11 cellular contexts compared by ENCODE assay signal in the genomic region with DNA sequence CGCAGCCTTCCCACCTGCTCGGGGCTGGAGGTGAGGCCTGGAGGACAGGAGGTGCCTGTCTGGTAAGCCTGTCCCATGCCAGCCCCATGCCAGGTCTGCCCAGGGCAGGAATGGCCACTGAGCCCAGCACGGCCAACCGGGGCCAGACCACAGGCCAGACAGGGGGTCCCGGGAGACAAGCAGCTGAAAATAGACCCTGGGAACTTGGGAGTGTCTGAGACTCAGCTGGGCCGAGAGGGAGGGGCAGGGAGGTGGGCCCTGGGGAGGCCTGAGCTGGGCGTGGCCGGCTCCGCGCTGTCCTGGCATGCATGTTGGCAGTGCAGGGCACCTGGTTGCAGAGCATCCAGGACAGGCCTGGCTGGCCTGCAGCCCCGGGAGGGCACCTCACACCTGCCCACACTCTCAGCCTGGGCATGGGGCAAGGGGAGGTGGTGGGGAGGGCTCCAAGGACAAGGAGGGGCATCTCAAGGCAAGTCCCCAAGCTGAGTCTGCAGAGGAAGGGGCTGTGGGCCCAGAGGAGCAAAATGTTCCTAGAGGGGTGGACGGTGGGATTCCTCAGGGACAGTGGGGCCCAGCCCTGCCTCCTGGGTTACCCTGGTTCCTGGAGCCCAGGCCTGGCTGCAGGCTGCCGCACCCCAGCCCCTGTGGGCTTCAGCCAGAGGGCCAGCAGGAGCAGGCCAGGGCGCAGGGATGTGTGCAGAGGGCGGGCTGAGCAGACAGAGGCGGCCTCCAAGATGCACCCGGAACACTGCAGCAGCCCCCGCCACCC. TPM values are rescaled to one million over a fixed set of nuclear protein-coding genes. Genes with fewer than 3 reads are reported as not detected.
A peak's percentile ranks its signal among the peaks of the same experiment; 100 is the strongest.
DNase-seq lines count a peak whose midpoint lies in the region; ATAC-seq, FAIRE-seq and TF ChIP-seq lines count a peak whose summit lies in the region.
"Had no signal": no experiment of that assay in that cellular context is flagged by ENCODE, and none has a peak within 500 bp of the region (broad histone marks: within the 10 kb centered on the region; RNA-seq: fewer than 3 reads in every experiment).

No MANE protein-coding gene starts in this region.

- TF ChIP-seq POLR2A in K562 (conservative IDR thresholded peaks at IDR 0.05) = no peak
- no peak for TF ChIP-seq POLR2A in thyroid gland (IDR thresholded peaks at IDR 0.05)

- in situ Hi-C loops in K562 (cut with MboI) = no loop called here

- H3K36me3 ChIP-seq in K562 (ENCODE audit: control insufficient read depth, insufficient read depth, low read length) (no peaks in the 10 kb centered on the region), lung (ENCODE audit: control insufficient read depth in 2 of 2, insufficient read depth in 2 of 2, low read length in 2 of 2) (peaks cover 0 to 8% of the 10 kb centered on the region in 2 donors), thyroid gland (peaks cover 4 to 6% of the 10 kb centered on the region in 2 donors)

- no peak overlapping the region for H2AFZ ChIP-seq in K562 (ENCODE audit: low read depth, low read length)

- H3K27ac ChIP-seq in K562 (ENCODE audit: extremely low read depth, low read depth, low read length) (no peak overlapping the region), lung (ENCODE audit: low read depth in 1 of 2, low read length in 1 of 2) (peak overlapping the region; percentile 86 to 95), thyroid gland (peak overlapping the region; percentile 90 to 97 (median 95))

- WGBS in K562 (ENCODE audit: insufficient coverage, low coverage, missing lambda C conversion rate) = 18% methylated on average over 4 of the region's 18 CpGs
- 69 to 80% methylated on average over 17 to 18 of the region's 18 CpGs for WGBS in lung, 2 donors
- 59 to 61% methylated on average over 5 of the region's 18 CpGs for whole genome bisulfite sequencing in thyroid gland, 2 donors

- no peaks in the 10 kb centered on the region for H3K9me1 ChIP-seq in K562 (ENCODE audit: control insufficient read depth, insufficient read depth, low read length)

- H3K4me3 Mint-ChIP-seq in activated CD4-positive, alpha-beta T cell treated with anti-CD3 and anti-CD28 coated beads, Interleukin-2, amount 10 ng/mL, durations not matched to agents 24 days and 14 days = no peak overlapping the region

- DNase-seq in activated CD4-positive, alpha-beta T cell treated with anti-CD3 and anti-CD28 coated beads, Interleukin-2, amount 10 ng/mL, durations not matched to agents 24 days and 14 days = no peak
- no peak for DNase-seq in activated CD4-positive, alpha-beta T cell treated with anti-CD3 and anti-CD28 coated beads, Interleukin-2, amount 50 U/mL, for 4 hours
- no peak for DNase-seq in K562 (ENCODE audit: extremely low read depth in 1 of 4, low spot score in 3 of 4)
- DNase-seq in lung (ENCODE audit: low spot score) = no peak
- peak; percentile 56 to 67 for DNase-seq in thyroid gland
- no peak for DNase-seq in NCI-H2171 (lab: John Stamatoyannopoulos, UW)
- DNase-seq in frontal cortex (ENCODE audit: low spot score in 2 of 2) = no peak
- DNase-seq: stimulated activated CD4-positive, alpha-beta T cell treated with anti-CD3 and anti-CD28 coated beads, Interleukin-2, amount 100 ng/mL, for 24 hours had no signal

- no peak for FAIRE-seq in K562 (lab: Jason Lieb, UNC)
- FAIRE-seq in frontal cortex (lab: Jason Lieb, UNC) = no peak
- FAIRE-seq: TTC549 had no signal

- no peak overlapping the region; a peak in 2 of 4 replicates for H3K9ac ChIP-seq in K562 (ENCODE audit: insufficient read depth in 1 of 2, low read depth in 2 of 2, low read length in 2 of 2)

- TF ChIP-seq RAD21 in K562 (CRISPR knock-in tag; conservative IDR thresholded peaks at IDR 0.05 in 1 of 2, IDR thresholded peaks at IDR 0.05 in 1 of 2) = no peak

- H3K4me3 ChIP-seq in K562 = no peak overlapping the region
- H3K4me3 ChIP-seq in lung = no peak overlapping the region
- no peak overlapping the region for H3K4me3 ChIP-seq in thyroid gland (replicated peaks in 1 of 3)

- H3K9me3 Mint-ChIP-seq in activated CD4-positive, alpha-beta T cell treated with anti-CD3 and anti-CD28 coated beads, Interleukin-2, amount 10 ng/mL, durations not matched to agents 24 days and 14 days = no peaks in the 10 kb centered on the region

- peaks cover 11% of the 10 kb centered on the region for H3K27me3 Mint-ChIP-seq in activated CD4-positive, alpha-beta T cell treated with anti-CD3 and anti-CD28 coated beads, Interleukin-2, amount 10 ng/mL, durations not matched to agents 24 days and 14 days
- H3K27me3 Mint-ChIP-seq: activated naive CD8-positive, alpha-beta T cell had no signal

- no TSS peak for BruUV-seq in K562 (replicated peaks; lab: Mats Ljungman, UMichigan)

- no peaks in the 10 kb centered on the region for H3K79me2 ChIP-seq in K562 (ENCODE audit: control insufficient read depth, insufficient read depth, low read length)

- peaks cover 12 to 90% of the 10 kb centered on the region in 2 experiments for H3K4me1 ChIP-seq in K562 (replicated peaks in 1 of 2; ENCODE audit: control insufficient read depth in 2 of 2, insufficient read depth in 2 of 2, low read length in 2 of 2)
- peaks cover 11 to 42% of the 10 kb centered on the region in 2 donors for H3K4me1 ChIP-seq in lung (ENCODE audit: control insufficient read depth in 2 of 2, insufficient read depth in 2 of 2, low read length in 2 of 2)
- peaks cover 56 to 85% of the 10 kb centered on the region in 2 donors for H3K4me1 ChIP-seq in thyroid gland

- intact Hi-C loops in activated CD4-positive, alpha-beta T cell treated with anti-CD3 and anti-CD28 coated beads, Interleukin-2, amount 10 ng/mL, durations not matched to agents 24 days and 14 days (cut with micrococcal nuclease) = loop anchor here (2.0 kb wide), 1 partner anchor 73 kb away; no protein-coding TSS in a partner anchor
- intact Hi-C loops in K562 (cut with micrococcal nuclease) (loop anchor here (2.0 kb wide), 1 partner anchor 113 kb away; no protein-coding TSS in a partner anchor), thyroid gland (cut with DNase I) (no loop called here)

- H3K36me3 Mint-ChIP-seq in activated CD4-positive, alpha-beta T cell treated with anti-CD3 and anti-CD28 coated beads, Interleukin-2, amount 10 ng/mL, durations not matched to agents 24 days and 14 days (ENCODE audit: low read depth) = peaks cover 3% of the 10 kb centered on the region
- H3K36me3 Mint-ChIP-seq: activated naive CD8-positive, alpha-beta T cell had no signal

- H3K4me1 Mint-ChIP-seq in activated CD4-positive, alpha-beta T cell treated with anti-CD3 and anti-CD28 coated beads, Interleukin-2, amount 10 ng/mL, durations not matched to agents 24 days and 14 days = peaks cover 36% of the 10 kb centered on the region

- H3K9me3 ChIP-seq in K562 (replicated peaks; ENCODE audit: control insufficient read depth, insufficient read depth, low read depth, low read length) (no peaks in the 10 kb centered on the region), lung (ENCODE audit: control insufficient read depth in 2 of 2, insufficient read depth in 1 of 2, low read length in 1 of 2) (no peaks in the 10 kb centered on the region), thyroid gland (no peaks in the 10 kb centered on the region)

- POLR2A ChIA-PET in K562 (lab: Yijun Ruan, JAX) = no interaction called here

- no peak for TF ChIP-seq EP300 in K562 (IDR thresholded peaks at IDR 0.05; ENCODE audit: low read length)

- peak overlapping the region; percentile 99 for H3K27ac Mint-ChIP-seq in activated CD4-positive, alpha-beta T cell treated with anti-CD3 and anti-CD28 coated beads, Interleukin-2, amount 10 ng/mL, durations not matched to agents 24 days and 14 days

- H3K27me3 ChIP-seq in K562 (ENCODE audit: control insufficient read depth in 2 of 2, insufficient read depth in 2 of 2, low read length in 2 of 2) = no peaks in the 10 kb centered on the region; a peak in 1 of 5 replicates
- no peaks in the 10 kb centered on the region for H3K27me3 ChIP-seq in lung (ENCODE audit: control insufficient read depth, insufficient read depth)
- no peaks in the 10 kb centered on the region for H3K27me3 ChIP-seq in thyroid gland

- H4K20me1 ChIP-seq in K562 (replicated peaks; ENCODE audit: control insufficient read depth, insufficient read depth, low read length) = no peaks in the 10 kb centered on the region; the same call in 1 of the 2 replicates

- no peak for ATAC-seq in K562
- ATAC-seq in lung (ENCODE audit: insufficient read depth, low FRiP score) = no peak
- no peak for ATAC-seq in HG03196 (IDR thresholded peaks at IDR 0.05; ENCODE audit: unreplicated experiment)

- CTCF ChIA-PET in K562 (lab: Yijun Ruan, JAX; ENCODE audit: low intra/inter-chr PET ratio) = no interaction called here

- TF ChIP-seq CTCF in K562 (IDR thresholded peaks at IDR 0.05 in 2 of 3, conservative IDR thresholded peaks at IDR 0.05 in 1 of 3; ENCODE audit: insufficient read depth in 2 of 3, low read depth in 1 of 3, low read length in 3 of 3) (no peak), lung (IDR thresholded peaks at IDR 0.05; ENCODE audit: control extremely low read depth, extremely low read depth) (no peak), thyroid gland (IDR thresholded peaks at IDR 0.05) (no peak)

- H3K4me2 ChIP-seq in K562 (ENCODE audit: insufficient read depth, low read length) = no peak overlapping the region

RNA-seq across cellular contexts. Expression of gene CRIP1, which starts 3.2 kb away (rescaled TPM):
- total RNA-seq in activated CD4-positive, alpha-beta T cell treated with anti-CD3 and anti-CD28 coated beads, Interleukin-2, amount 10 ng/mL, durations not matched to agents 24 days and 14 days = 99.3 and 110 TPM in 2 replicates
- total RNA-seq in K562 (2011; cell fraction: chromatin; rRNA removed; ENCODE audit: low replicate concordance) = not detected in 2 replicates
- total RNA-seq in K562 (2011; cell fraction: nucleolus; rRNA removed) = not detected in 2 replicates
- total RNA-seq in K562 (2011; cell fraction: nucleoplasm; rRNA removed) = 0.29 TPM in 1 of 2 replicates, not detected in the other
- not detected in 2 replicates for total RNA-seq in K562 (2014; rRNA removed)
- total RNA-seq in K562 (2014; rRNA removed; fragmentation: Illumina TruSeq; extraction: Trizol) = not detected in 2 replicates
- total RNA-seq in K562 (2015; rRNA removed; fragmentation: Illumina TruSeq; extraction: Trizol) = not detected in 2 replicates
- 0.58 and 0.98 TPM in 2 replicates for total RNA-seq in K562 (2021)
- 0.14 and 0.23 TPM in 2 replicates for polyA plus RNA-seq in K562 (2011; rRNA removed)
- 0.31 and 0.46 TPM in 2 replicates for polyA plus RNA-seq in K562 (2011; cell fraction: cytosol; rRNA removed)
- 0.21 and 1.1 TPM in 2 replicates for polyA plus RNA-seq in K562 (2011; cell fraction: nucleus; rRNA removed)
- polyA plus RNA-seq in K562 (2012) = 0.72 TPM in 1 of 2 replicates, not detected in the other
- polyA plus RNA-seq in K562 (2014; fragmentation: Illumina TruSeq; extraction: Trizol) = not detected in 2 replicates
- polyA plus RNA-seq in K562 (2014; fragmentation: Nextera tagmentation; extraction: Ambion mirVana) = not detected
- 0.11 TPM in 1 of 2 replicates, not detected in the other for polyA plus RNA-seq in K562 (2014; rRNA removed)
- polyA minus RNA-seq in K562 (2011; rRNA and poly(A)+ RNA removed) = not detected in 2 replicates
- polyA minus RNA-seq in K562 (2011; cell fraction: cytosol; rRNA and poly(A)+ RNA removed) = 3.2 and 9.9 TPM in 2 replicates
- 0.78 and 1.5 TPM in 2 replicates for polyA minus RNA-seq in K562 (2011; cell fraction: nucleus; rRNA and poly(A)+ RNA removed)
- total RNA-seq in lung = 100 to 1,000 TPM in 1 of 2 donors, 10 to 100 TPM in 1; 72.8 to 422 TPM
- 100 to 1,000 TPM; 181 to 465 TPM for polyA plus RNA-seq in lung
- 10 to 100 TPM in 3 of 4 donors, 1 to 10 TPM in 1; 6.0 to 30.8 (median 18.5) TPM for total RNA-seq in thyroid gland
- total RNA-seq in frontal cortex = not detected

RNA-seq across cellular contexts. Expression of gene TEDC1, which starts 7.6 kb away (rescaled TPM):
- 41.4 and 43.3 TPM in 2 replicates for total RNA-seq in activated CD4-positive, alpha-beta T cell treated with anti-CD3 and anti-CD28 coated beads, Interleukin-2, amount 10 ng/mL, durations not matched to agents 24 days and 14 days
- 5.0 and 22.4 TPM in 2 replicates for total RNA-seq in K562 (2011; cell fraction: chromatin; rRNA removed; ENCODE audit: low replicate concordance)
- 19.2 and 23.0 TPM in 2 replicates for total RNA-seq in K562 (2011; cell fraction: nucleolus; rRNA removed)
- 7.6 and 10.1 TPM in 2 replicates for total RNA-seq in K562 (2011; cell fraction: nucleoplasm; rRNA removed)
- total RNA-seq in K562 (2014; rRNA removed) (26.4 and 28.3 TPM in 2 replicates), K562 (2014; rRNA removed; fragmentation: Illumina TruSeq; extraction: Trizol) (0.64 and 0.84 TPM in 2 replicates), K562 (2015; rRNA removed; fragmentation: Illumina TruSeq; extraction: Trizol) (6.6 and 8.8 TPM in 2 replicates), K562 (2021) (20.1 and 25.7 TPM in 2 replicates), lung (10 to 100 TPM in 1 of 2 donors, 1 to 10 TPM in 1; 5.8 to 20.8 TPM), thyroid gland (10 to 100 TPM in 2 of 4 donors, 1 to 10 TPM in 2; 3.4 to 13.9 (median 8.5) TPM), frontal cortex (5.7 TPM)
- polyA plus RNA-seq in K562 (2011; rRNA removed) (5.9 and 6.6 TPM in 2 replicates), K562 (2014; fragmentation: Illumina TruSeq; extraction: Trizol) (1.2 and 6.8 TPM in 2 replicates), K562 (2014; fragmentation: Nextera tagmentation; extraction: Ambion mirVana) (under 1 TPM; 0.21 to 0.25 TPM), K562 (2014; rRNA removed) (18.9 and 19.4 TPM in 2 replicates), lung (10 to 100 TPM; 12.8 to 16.0 TPM)
- polyA plus RNA-seq in K562 (2011; cell fraction: cytosol; rRNA removed) = 7.3 and 21.3 TPM in 2 replicates
- 19.1 and 36.6 TPM in 2 replicates for polyA plus RNA-seq in K562 (2011; cell fraction: nucleus; rRNA removed)
- polyA plus RNA-seq in K562 (2012) = 12.3 and 15.1 TPM in 2 replicates
- polyA minus RNA-seq in K562 (2011; rRNA and poly(A)+ RNA removed) = 0.99 and 1.6 TPM in 2 replicates
- polyA minus RNA-seq in K562 (2011; cell fraction: cytosol; rRNA and poly(A)+ RNA removed) = 7.5 and 8.6 TPM in 2 replicates
- polyA minus RNA-seq in K562 (2011; cell fraction: nucleus; rRNA and poly(A)+ RNA removed) = 10.3 and 11.8 TPM in 2 replicates

RNA-seq across cellular contexts. Expression of gene CRIP2, which starts 8.9 kb away (rescaled TPM):
- 0.37 and 0.43 TPM in 2 replicates for total RNA-seq in activated CD4-positive, alpha-beta T cell treated with anti-CD3 and anti-CD28 coated beads, Interleukin-2, amount 10 ng/mL, durations not matched to agents 24 days and 14 days
- total RNA-seq in K562 (2011; cell fraction: chromatin; rRNA removed; ENCODE audit: low replicate concordance) = 2.6 TPM in 1 of 2 replicates, not detected in the other
- 0.53 and 1.7 TPM in 2 replicates for total RNA-seq in K562 (2011; cell fraction: nucleolus; rRNA removed)
- 1.2 and 1.5 TPM in 2 replicates for total RNA-seq in K562 (2011; cell fraction: nucleoplasm; rRNA removed)
- total RNA-seq in K562 (2014; rRNA removed) = 1.7 and 2.0 TPM in 2 replicates
- total RNA-seq in K562 (2014; rRNA removed; fragmentation: Illumina TruSeq; extraction: Trizol) = not detected in 2 replicates
- 0.33 and 0.34 TPM in 2 replicates for total RNA-seq in K562 (2015; rRNA removed; fragmentation: Illumina TruSeq; extraction: Trizol)
- total RNA-seq in K562 (2021) = 1.2 and 1.7 TPM in 2 replicates
- 1.0 and 2.2 TPM in 2 replicates for polyA plus RNA-seq in K562 (2011; rRNA removed)
- 4.4 and 9.0 TPM in 2 replicates for polyA plus RNA-seq in K562 (2011; cell fraction: cytosol; rRNA removed)
- 4.8 and 11.0 TPM in 2 replicates for polyA plus RNA-seq in K562 (2011; cell fraction: nucleus; rRNA removed)
- polyA plus RNA-seq in K562 (2012) = 1.4 and 1.9 TPM in 2 replicates
- 0.18 and 0.51 TPM in 2 replicates for polyA plus RNA-seq in K562 (2014; fragmentation: Illumina TruSeq; extraction: Trizol)
- under 1 TPM; 0.25 to 0.27 TPM for polyA plus RNA-seq in K562 (2014; fragmentation: Nextera tagmentation; extraction: Ambion mirVana)
- 0.16 and 1.2 TPM in 2 replicates for polyA plus RNA-seq in K562 (2014; rRNA removed)
- polyA minus RNA-seq in K562 (2011; rRNA and poly(A)+ RNA removed) = 0.39 TPM in 1 of 2 replicates, not detected in the other
- polyA minus RNA-seq in K562 (2011; cell fraction: cytosol; rRNA and poly(A)+ RNA removed) = 1.2 and 2.0 TPM in 2 replicates
- 0.67 and 0.94 TPM in 2 replicates for polyA minus RNA-seq in K562 (2011; cell fraction: nucleus; rRNA and poly(A)+ RNA removed)
- total RNA-seq in lung = 100 to 1,000 TPM; 135 to 267 TPM
- polyA plus RNA-seq in lung = 100 to 1,000 TPM; 194 to 216 TPM
- 100 to 1,000 TPM; 101 to 160 (median 136) TPM for total RNA-seq in thyroid gland
- 88.0 TPM for total RNA-seq in frontal cortex

RNA-seq across cellular contexts. Expression of gene TMEM121, which starts 42.9 kb away (rescaled TPM):
- total RNA-seq in activated CD4-positive, alpha-beta T cell treated with anti-CD3 and anti-CD28 coated beads, Interleukin-2, amount 10 ng/mL, durations not matched to agents 24 days and 14 days = 9.1 and 10.3 TPM in 2 replicates
- not detected in 2 replicates for total RNA-seq in K562 (2011; cell fraction: chromatin; rRNA removed; ENCODE audit: low replicate concordance)
- 0.39 TPM in 1 of 2 replicates, not detected in the other for total RNA-seq in K562 (2011; cell fraction: nucleolus; rRNA removed)
- total RNA-seq in K562 (2011; cell fraction: nucleoplasm; rRNA removed) = not detected in 2 replicates
- total RNA-seq in K562 (2014; rRNA removed) (0.36 TPM in 1 of 2 replicates, not detected in the other), K562 (2014; rRNA removed; fragmentation: Illumina TruSeq; extraction: Trizol) (not detected in 2 replicates), K562 (2015; rRNA removed; fragmentation: Illumina TruSeq; extraction: Trizol) (not detected in 2 replicates), K562 (2021) (0.31 TPM in 1 of 2 replicates, not detected in the other), lung (1 to 10 TPM; 3.0 to 5.4 TPM), thyroid gland (10 to 100 TPM in 3 of 4 donors, 1 to 10 TPM in 1; 9.3 to 19.1 (median 15.2) TPM), frontal cortex (24.5 TPM)
- polyA plus RNA-seq in K562 (2011; rRNA removed) (0.09 TPM in 1 of 2 replicates, not detected in the other), K562 (2014; fragmentation: Illumina TruSeq; extraction: Trizol) (not detected in 2 replicates), K562 (2014; fragmentation: Nextera tagmentation; extraction: Ambion mirVana) (not detected), K562 (2014; rRNA removed) (not detected in 2 replicates), lung (1 to 10 TPM; 1.1 to 2.6 TPM)
- 0.04 and 0.55 TPM in 2 replicates for polyA plus RNA-seq in K562 (2011; cell fraction: cytosol; rRNA removed)
- 0.13 TPM in 1 of 2 replicates, not detected in the other for polyA plus RNA-seq in K562 (2011; cell fraction: nucleus; rRNA removed)
- 0.12 TPM in 1 of 2 replicates, not detected in the other for polyA plus RNA-seq in K562 (2012)
- polyA minus RNA-seq in K562 (2011; rRNA and poly(A)+ RNA removed) = not detected in 2 replicates
- not detected in 2 replicates for polyA minus RNA-seq in K562 (2011; cell fraction: cytosol; rRNA and poly(A)+ RNA removed)
- 0.33 and 0.40 TPM in 2 replicates for polyA minus RNA-seq in K562 (2011; cell fraction: nucleus; rRNA and poly(A)+ RNA removed)

Comparison
In these comparisons a context has a peak if more than half of its experiments do, and no peak if none do; other contexts are left out.
1. DNase-seq: peak in thyroid gland (2 of 2); none in activated CD4-positive, alpha-beta T cell treated with anti-CD3 and anti-CD28 coated beads, Interleukin-2, amount 10 ng/mL, durations not matched to agents 24 days and 14 days (single experiment), activated CD4-positive, alpha-beta T cell treated with anti-CD3 and anti-CD28 coated beads, Interleukin-2, amount 50 U/mL, for 4 hours (0 of 2), K562 (0 of 4), lung (single experiment), NCI-H2171 (single experiment) and frontal cortex (0 of 2).
2. RNA of gene CRIP2, which starts 8.9 kb away (total RNA-seq): 135 to 267 TPM in lung, 101 to 160 TPM in thyroid gland and 88.0 TPM in frontal cortex (single experiment); 0.33 to 2.6 TPM in K562 and 0.37 to 0.43 TPM in activated CD4-positive, alpha-beta T cell treated with anti-CD3 and anti-CD28 coated beads, Interleukin-2, amount 10 ng/mL, durations not matched to agents 24 days and 14 days; every median in the first group is over 10 times any median in the second.